In genomic region chr1:169312084-169312954, GRCh38 we compare ENCODE assay signal across 8 cellular contexts.
A peak's percentile ranks its signal among the peaks of the same experiment; 100 is the strongest.
DNase-seq lines count a peak whose midpoint lies in the region; ATAC-seq lines count a peak whose summit lies in the region.

No MANE protein-coding gene starts in this region.

- peak; percentile 16 for DNase-seq in activated CD4-positive, CD25-positive, alpha-beta regulatory T cell treated with anti-CD3 and anti-CD28 coated beads, Interleukin-2, amount 50 U/mL, for 16 hours (ENCODE audit: low read depth, low spot score)
- DNase-seq in activated CD4-positive, CD25-positive, alpha-beta regulatory T cell (lab: John Stamatoyannopoulos, UW), result no peak
- peak; percentile 67 for DNase-seq in NCI-H2107 treated with DMSO at 0.1 percent for 48 hours (lab: John Stamatoyannopoulos, UW; ENCODE audit: unreplicated experiment)
- peak; percentile 17 for DNase-seq in activated T-cell treated with anti-CD3 and anti-CD28 coated beads for 4 hours
- DNase-seq in kidney glomerular epithelial cell (lab: John Stamatoyannopoulos, UW), result peak; percentile 94
- no peak for DNase-seq in hypothalamus (lab: John Stamatoyannopoulos, UW)

- ATAC-seq in HG02678 (IDR thresholded peaks at IDR 0.05; ENCODE audit: unreplicated experiment), result no peak
- no peak for ATAC-seq in HG03280 (IDR thresholded peaks at IDR 0.05; ENCODE audit: unreplicated experiment)

Comparison
In these comparisons a context has a peak if more than half of its experiments do, and no peak if none do; other contexts are left out.
1. DNase-seq: peak in activated CD4-positive, CD25-positive, alpha-beta regulatory T cell treated with anti-CD3 and anti-CD28 coated beads, Interleukin-2, amount 50 U/mL, for 16 hours (single experiment), NCI-H2107 treated with DMSO at 0.1 percent for 48 hours (single experiment), activated T-cell treated with anti-CD3 and anti-CD28 coated beads for 4 hours (single experiment) and kidney glomerular epithelial cell (single experiment); none in activated CD4-positive, CD25-positive, alpha-beta regulatory T cell (0 of 4) and hypothalamus (0 of 51).